Comparison of ENCODE assay signal across 9 cellular contexts in the genomic region with DNA sequence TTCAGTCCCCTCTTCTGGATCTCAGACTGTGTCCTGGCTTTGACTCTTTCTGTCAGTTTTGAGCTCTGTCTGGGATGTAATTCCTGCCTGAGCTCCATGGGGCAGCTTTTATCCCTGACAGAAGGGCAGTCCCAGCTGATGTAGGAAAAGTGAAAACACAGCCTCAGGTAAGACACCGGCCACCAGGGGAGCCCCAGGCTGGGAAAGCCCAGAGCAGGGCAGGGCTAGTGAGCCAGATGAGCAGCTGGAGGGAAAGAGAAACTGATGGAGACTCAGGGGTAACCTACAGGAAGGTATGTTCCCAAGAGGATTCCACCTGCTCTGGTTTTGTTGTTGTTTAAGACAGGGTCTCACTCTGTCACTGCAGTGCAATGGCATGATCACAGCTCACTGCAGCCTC. TPM values are rescaled to one million over a fixed set of nuclear protein-coding genes. Genes with fewer than 3 reads are reported as not detected.
"Had no signal": no experiment of that assay in that cellular context is flagged by ENCODE, and none has a peak within 500 bp of the region (broad histone marks: within the 10 kb centered on the region; RNA-seq: fewer than 3 reads in every experiment).

No MANE protein-coding gene starts in this region.

RNA-seq across cellular contexts. Expression of a gene that starts 0.4 kb away (rescaled TPM):
- total RNA-seq: activated T-helper 1 cell treated with anti-CD3 and anti-CD28 coated beads, Interleukin-12 subunit alpha, Interleukin-12 subunit beta, Interleukin-2, Interleukin-4 antibody, amounts not matched to agents 30 ng/mL and 10 ng/mL and 1 ng/mL, durations not matched to agents 14 hours and 24 hours and 36 hours; adrenal gland; kidney; lower leg skin; myocyte; renal cortical epithelial cell; testis; upper lobe of right lung had no signal
- polyA plus RNA-seq: adrenal gland had no signal

RNA-seq across cellular contexts. Expression of a gene that starts 3.5 kb away (rescaled TPM):
- total RNA-seq: activated CD4-positive, alpha-beta memory T cell treated with anti-CD3 and anti-CD28 coated beads for 36 hours; activated T-helper 1 cell treated with anti-CD3 and anti-CD28 coated beads, Interleukin-12 subunit alpha, Interleukin-12 subunit beta, Interleukin-2, Interleukin-4 antibody, amounts not matched to agents 30 ng/mL and 10 ng/mL and 1 ng/mL, durations not matched to agents 14 hours and 24 hours and 36 hours; adrenal gland; kidney; lower leg skin; myocyte; renal cortical epithelial cell; testis; upper lobe of right lung had no signal
- polyA plus RNA-seq: adrenal gland had no signal

RNA-seq across cellular contexts. Expression of a gene that starts 23.0 kb away (rescaled TPM):
- total RNA-seq: activated CD4-positive, alpha-beta memory T cell treated with anti-CD3 and anti-CD28 coated beads for 36 hours; activated T-helper 1 cell treated with anti-CD3 and anti-CD28 coated beads, Interleukin-12 subunit alpha, Interleukin-12 subunit beta, Interleukin-2, Interleukin-4 antibody, amounts not matched to agents 30 ng/mL and 10 ng/mL and 1 ng/mL, durations not matched to agents 14 hours and 24 hours and 36 hours; adrenal gland; kidney; lower leg skin; myocyte; renal cortical epithelial cell; upper lobe of right lung had no signal
- polyA plus RNA-seq: adrenal gland had no signal

RNA-seq across cellular contexts. Expression of a gene that starts 41.1 kb away (rescaled TPM):
- total RNA-seq: activated CD4-positive, alpha-beta memory T cell treated with anti-CD3 and anti-CD28 coated beads for 36 hours; activated T-helper 1 cell treated with anti-CD3 and anti-CD28 coated beads, Interleukin-12 subunit alpha, Interleukin-12 subunit beta, Interleukin-2, Interleukin-4 antibody, amounts not matched to agents 30 ng/mL and 10 ng/mL and 1 ng/mL, durations not matched to agents 14 hours and 24 hours and 36 hours; kidney; lower leg skin; myocyte; renal cortical epithelial cell; upper lobe of right lung had no signal
- polyA plus RNA-seq: adrenal gland had no signal

RNA-seq across cellular contexts. Expression of a gene that starts 48.4 kb away (rescaled TPM):
- total RNA-seq: activated CD4-positive, alpha-beta memory T cell treated with anti-CD3 and anti-CD28 coated beads for 36 hours; activated T-helper 1 cell treated with anti-CD3 and anti-CD28 coated beads, Interleukin-12 subunit alpha, Interleukin-12 subunit beta, Interleukin-2, Interleukin-4 antibody, amounts not matched to agents 30 ng/mL and 10 ng/mL and 1 ng/mL, durations not matched to agents 14 hours and 24 hours and 36 hours; myocyte had no signal
